In genomic region chr13:21569686-21570085, GRCh38 we compare ENCODE assay signal across 30 cellular contexts.
"Had no signal": no experiment of that assay in that cellular context is flagged by ENCODE, and none has a peak within 500 bp of the region (broad histone marks: within the 10 kb centered on the region; RNA-seq: fewer than 3 reads in every experiment).

No MANE protein-coding gene starts in this region.

- H3K4me3 Mint-ChIP-seq: mesothelial cell of epicardium; nephron; neural crest cell; stimulated activated effector memory CD8-positive, alpha-beta T cell treated with anti-CD3 and anti-CD28 coated beads, Interleukin-12 subunit alpha, Interleukin-12 subunit beta, amount 100 ng/mL, for 72 hours; stimulated activated naive CD8-positive, alpha-beta T cell treated with anti-CD3 and anti-CD28 coated beads, Interleukin-15, amount 100 ng/mL, for 72 hours; type B pancreatic cell had no signal

- H3K27ac Mint-ChIP-seq: mesothelial cell of epicardium; stimulated activated effector memory CD8-positive, alpha-beta T cell treated with anti-CD3 and anti-CD28 coated beads, Interleukin-12 subunit alpha, Interleukin-12 subunit beta, amount 100 ng/mL, for 72 hours; stimulated activated naive CD8-positive, alpha-beta T cell treated with anti-CD3 and anti-CD28 coated beads, Interleukin-15, amount 100 ng/mL, for 72 hours; type B pancreatic cell had no signal

- FAIRE-seq: kidney had no signal

- ATAC-seq: left colon; left lung; lower lobe of right lung; pancreas; right cardiac atrium; sciatic nerve; stimulated activated effector memory CD8-positive, alpha-beta T cell treated with anti-CD3 and anti-CD28 coated beads, Interleukin-12 subunit alpha, Interleukin-12 subunit beta, amount 100 ng/mL, for 72 hours; stimulated activated naive CD8-positive, alpha-beta T cell treated with anti-CD3 and anti-CD28 coated beads, Interleukin-15, amount 100 ng/mL, for 72 hours had no signal

- H3K27ac ChIP-seq: hepatocyte, left lung, lower lobe of right lung, pancreas, prostate gland, skin epidermis, tibial nerve, uterus had no signal

- H3K9me3 Mint-ChIP-seq: mesothelial cell of epicardium; naive B cell; nephron; neural crest cell; stimulated activated effector memory CD8-positive, alpha-beta T cell treated with anti-CD3 and anti-CD28 coated beads, Interleukin-12 subunit alpha, Interleukin-12 subunit beta, amount 100 ng/mL, for 72 hours; stimulated activated naive CD8-positive, alpha-beta T cell treated with anti-CD3 and anti-CD28 coated beads, Interleukin-15, amount 100 ng/mL, for 72 hours; type B pancreatic cell had no signal

- DNase-seq: kidney; left colon; left lung; lower lobe of right lung; mammary epithelial cell; mesendoderm; naive B cell; nucleus accumbens; pancreas; posterior cingulate gyrus; retina; right cardiac atrium; stimulated activated CD4-positive, alpha-beta T cell treated with anti-CD3 and anti-CD28 coated beads, Interleukin-12 subunit alpha, Interleukin-12 subunit beta, amount 100 ng/mL, for 4 hours; stimulated activated CD4-positive, alpha-beta T cell treated with anti-CD3 and anti-CD28 coated beads, Interleukin-15, amount 100 ng/mL, for 24 hours; stimulated activated CD4-positive, alpha-beta T cell treated with anti-CD3 and anti-CD28 coated beads, Interleukin-2, amount 100 ng/mL, for 24 hours; stimulated activated CD4-positive, alpha-beta T cell treated with anti-CD3 and anti-CD28 coated beads, Interleukin-4, amount 100 ng/mL, for 24 hours; stimulated activated naive CD4-positive, alpha-beta T cell treated with Interleukin-2 at 50 U/mL for 16 hours; stimulated activated naive CD8-positive, alpha-beta T cell treated with anti-CD3 and anti-CD28 coated beads, Interleukin-15, amount 100 ng/mL, for 72 hours; substantia nigra; uterus had no signal

- H3K27me3 Mint-ChIP-seq: naive B cell; stimulated activated naive CD8-positive, alpha-beta T cell treated with anti-CD3 and anti-CD28 coated beads, Interleukin-15, amount 100 ng/mL, for 72 hours; type B pancreatic cell had no signal
